In the genomic region with DNA sequence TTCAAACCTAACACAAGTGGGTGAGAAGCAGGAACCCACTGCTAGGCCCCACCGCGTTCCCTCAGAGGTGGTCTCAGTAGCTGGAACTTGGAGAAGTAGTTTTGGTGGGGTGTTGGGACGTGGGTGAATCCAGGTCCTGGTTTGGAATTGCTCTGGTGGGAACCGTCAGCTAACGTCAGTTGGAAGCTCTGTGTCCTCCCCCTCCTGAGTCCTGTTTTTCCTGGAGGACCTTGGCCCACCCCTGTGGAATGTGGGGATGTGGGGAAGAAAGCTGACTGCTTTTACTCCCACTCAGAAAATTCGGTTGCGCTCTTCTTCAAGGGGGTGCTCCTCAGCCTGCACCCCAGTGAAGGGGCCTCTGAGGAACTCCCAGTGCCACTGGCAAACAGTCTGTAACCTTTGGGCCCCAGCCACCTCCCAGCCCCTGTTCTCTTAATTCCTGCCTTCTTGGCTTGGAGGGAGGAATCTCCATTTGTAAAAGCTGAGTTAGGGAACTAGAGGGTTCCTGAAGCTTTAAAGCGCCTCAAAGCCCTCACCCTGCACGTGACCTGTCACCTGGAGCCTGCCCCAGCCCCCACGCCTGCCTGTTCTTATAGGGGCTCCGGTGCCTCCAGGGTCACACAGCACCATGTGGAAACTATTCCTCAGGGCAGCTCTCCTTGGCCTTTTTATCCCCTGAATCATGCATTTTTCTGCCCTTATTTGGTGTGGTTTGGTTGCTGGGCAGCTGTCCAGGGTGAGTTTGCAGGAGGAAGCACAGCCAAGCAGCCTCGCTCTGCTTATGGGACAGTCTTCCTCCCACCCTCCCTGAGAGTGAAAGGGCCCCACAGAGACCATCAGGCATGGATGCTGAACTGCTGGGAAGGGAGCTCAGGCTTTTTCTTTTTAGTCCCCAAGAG, we compare ENCODE assay signal across 8 cellular contexts. TPM values are rescaled to one million over a fixed set of nuclear protein-coding genes. Genes with fewer than 3 reads are reported as not detected.
DNase-seq lines count a peak whose midpoint lies in the region; ATAC-seq and TF ChIP-seq lines count a peak whose summit lies in the region.

No MANE protein-coding gene starts in this region.

- WGBS in stomach, 5 donors = 25 to 36% (median 28%) methylated on average over 9 to 12 of the region's 12 CpGs

- peak; percentile 5 for TF ChIP-seq CTCF in choroid plexus epithelial cell (conservative IDR thresholded peaks at IDR 0.05; ENCODE audit: low read depth, low read length)
- no peak for TF ChIP-seq CTCF in stomach (IDR thresholded peaks at IDR 0.05)

- no peaks in the 10 kb centered on the region for H3K27me3 ChIP-seq in stomach

- H3K9me3 ChIP-seq in stomach = no peaks in the 10 kb centered on the region

- peak; percentile 49 for DNase-seq in 8988T
- peak; percentile 99 for DNase-seq in LHCN-M2 (ENCODE audit: low read depth)
- DNase-seq in choroid plexus epithelial cell (ENCODE audit: low read depth) = peak; percentile 99
- DNase-seq in kidney glomerular epithelial cell (lab: John Stamatoyannopoulos, UW) = peak; percentile 99
- DNase-seq in stomach = peak; percentile 77
- no peak for DNase-seq in COLO668 (lab: John Stamatoyannopoulos, UW; ENCODE audit: unreplicated experiment)
- no peak for DNase-seq in NOMO-1 treated with DMSO at 0.1 percent for 48 hours (lab: John Stamatoyannopoulos, UW; ENCODE audit: unreplicated experiment)

- intact Hi-C loops in stomach (cut with DNase I; ENCODE audit: low total_unique reads) = loop anchor here (10.0 kb wide), 1 partner anchor 195 kb away; no protein-coding TSS in a partner anchor

- peak; percentile 66 for TF ChIP-seq EP300 in stomach (IDR thresholded peaks at IDR 0.05)

- H3K4me1 ChIP-seq in stomach = peaks cover 67 to 80% (median 72%) of the 10 kb centered on the region in 4 donors

- peaks cover 7 to 44% (median 25%) of the 10 kb centered on the region in 4 donors for H3K36me3 ChIP-seq in stomach

- H3K27ac ChIP-seq in stomach = peak overlapping the region; percentile 80 to 93 (median 91)

- TF ChIP-seq POLR2A in stomach (IDR thresholded peaks at IDR 0.05) = no peak

- H3K4me3 ChIP-seq in choroid plexus epithelial cell (ENCODE audit: low read depth, low read length) (no peak overlapping the region), stomach (no peak overlapping the region)

- no peak for ATAC-seq in HG03521 (IDR thresholded peaks at IDR 0.05; ENCODE audit: unreplicated experiment)

RNA-seq across cellular contexts. Expression of a gene that starts 16.2 kb away (rescaled TPM):
- total RNA-seq in LHCN-M2 (2014; rRNA removed) (94.8 and 97.0 TPM in 2 replicates), stomach (10 to 100 TPM; 11.7 to 55.8 (median 22.9) TPM)
- 39.9 TPM for polyA plus RNA-seq in LHCN-M2 (2012)
- polyA plus RNA-seq in stomach = 10 to 100 TPM; 16.7 to 22.4 (median 19.9) TPM

RNA-seq across cellular contexts. Expression of a gene that starts 32.9 kb away (rescaled TPM):
- total RNA-seq in LHCN-M2 (2014; rRNA removed) = 0.26 and 0.34 TPM in 2 replicates
- 1.9 TPM for polyA plus RNA-seq in LHCN-M2 (2012)
- 1 to 10 TPM in 1 of 5 donors, under 1 TPM in 1, not detected in 3; 0.55 to 1.8 TPM for total RNA-seq in stomach
- polyA plus RNA-seq in stomach = 1 to 10 TPM; 2.7 to 4.8 (median 4.6) TPM

RNA-seq across cellular contexts. Expression of a gene that starts 42.2 kb away (rescaled TPM):
- total RNA-seq in LHCN-M2 (2014; rRNA removed) (25.8 and 31.7 TPM in 2 replicates), stomach (100 to 1,000 TPM in 1 of 5 donors, 10 to 100 TPM in 4; 15.6 to 127 (median 43.5) TPM)
- polyA plus RNA-seq in LHCN-M2 (2012) = 53.6 TPM
- polyA plus RNA-seq in stomach = 10 to 100 TPM; 79.6 to 93.4 (median 88.4) TPM

RNA-seq across cellular contexts. Expression of a gene that starts 47.1 kb away (rescaled TPM):
- total RNA-seq in LHCN-M2 (2014; rRNA removed) = 43.5 and 50.9 TPM in 2 replicates
- 50.3 TPM for polyA plus RNA-seq in LHCN-M2 (2012)
- 100 to 1,000 TPM in 1 of 5 donors, 10 to 100 TPM in 4; 39.7 to 101 (median 62.5) TPM for total RNA-seq in stomach
- polyA plus RNA-seq in stomach = 10 to 100 TPM; 39.1 to 83.4 (median 55.5) TPM

RNA-seq across cellular contexts. Expression of a gene that starts 57.7 kb away (rescaled TPM):
- total RNA-seq in LHCN-M2 (2014; rRNA removed) = 23.2 and 32.4 TPM in 2 replicates
- polyA plus RNA-seq in LHCN-M2 (2012) = 20.1 TPM
- 1 to 10 TPM in 2 of 5 donors, under 1 TPM in 1, not detected in 2; 0.89 to 3.3 (median 2.4) TPM for total RNA-seq in stomach
- 1 to 10 TPM; 5.1 to 6.5 (median 5.2) TPM for polyA plus RNA-seq in stomach

Comparison
In these comparisons a context has a peak if more than half of its experiments do, and no peak if none do; other contexts are left out.
1. DNase-seq: peak in 8988T (single experiment), LHCN-M2 (single experiment), choroid plexus epithelial cell (single experiment), kidney glomerular epithelial cell (single experiment) and stomach (single experiment); none in COLO668 (single experiment) and NOMO-1 treated with DMSO at 0.1 percent for 48 hours (single experiment).